Comparison of ENCODE assay signal across 10 cellular contexts in genomic region chr19:7004313-7004931, GRCh38. TPM values are rescaled to one million over a fixed set of nuclear protein-coding genes. Genes with fewer than 3 reads are reported as not detected.
DNase-seq lines count a peak whose midpoint lies in the region; FAIRE-seq and TF ChIP-seq lines count a peak whose summit lies in the region.
"Had no signal": no experiment of that assay in that cellular context is flagged by ENCODE, and none has a peak within 500 bp of the region (broad histone marks: within the 10 kb centered on the region; RNA-seq: fewer than 3 reads in every experiment).

No MANE protein-coding gene starts in this region.

- no peaks in the 10 kb centered on the region for H3K27me3 ChIP-seq in A673 (replicated peaks; ENCODE audit: insufficient read depth, low read depth, low read length, poor library complexity)
- H3K27me3 ChIP-seq in hepatocyte = no peaks in the 10 kb centered on the region
- H3K27me3 ChIP-seq in PC-9 (ENCODE audit: insufficient read depth, low read depth) = peaks cover 36% of the 10 kb centered on the region

- no peak overlapping the region for H3K27ac ChIP-seq in A673 (ENCODE audit: low read depth, low read length, poor library complexity, severe bottlenecking)
- no peak overlapping the region for H3K27ac ChIP-seq in hepatocyte
- H3K27ac ChIP-seq in PC-9 = no peak overlapping the region

- H4K20me1 ChIP-seq in hepatocyte (ENCODE audit: insufficient read depth, poor library complexity, severe bottlenecking) (no peaks in the 10 kb centered on the region), PC-9 (ENCODE audit: insufficient read depth) (no peaks in the 10 kb centered on the region)

- intact Hi-C loops in A673 (cut with micrococcal nuclease; ENCODE audit: unreplicated experiment) (no loop called here), PC-9 (cut with micrococcal nuclease; ENCODE audit: unreplicated experiment) (no loop called here)

- in situ Hi-C loops in GM13977 (cut with MboI; ENCODE audit: low pct_unique_long_range_greater_than_20kb, low sequenced_read_pairs, unreplicated experiment) = no loop called here

- CTCF ChIA-PET in A673 (lab: Charles Lee) (no interaction called here), PC-9 (lab: Charles Lee) (interaction anchor here (0.5 kb wide), 1 partner anchor 140 kb away, joined by 9 read pairs; no protein-coding TSS in a partner anchor)

- no peaks in the 10 kb centered on the region for H3K36me3 ChIP-seq in A673 (ENCODE audit: insufficient read depth, low read length, poor library complexity, severe bottlenecking)
- H3K36me3 ChIP-seq in hepatocyte (replicated peaks; ENCODE audit: insufficient read depth, low read depth) = no peaks in the 10 kb centered on the region
- H3K36me3 ChIP-seq in PC-9 (ENCODE audit: low read depth) = no peaks in the 10 kb centered on the region

- H3K9me2 ChIP-seq in hepatocyte (replicated peaks; ENCODE audit: insufficient read depth) (no peaks in the 10 kb centered on the region), PC-9 (ENCODE audit: insufficient read depth) (no peaks in the 10 kb centered on the region)

- no peak for FAIRE-seq in RCC 7860 (lab: Jason Lieb, UNC)
- FAIRE-seq: GM12892 had no signal

- H2AFZ ChIP-seq in hepatocyte (no peak overlapping the region), PC-9 (no peak overlapping the region)

- no peaks in the 10 kb centered on the region for H3F3A ChIP-seq in PC-9 (ENCODE audit: insufficient read depth, low read depth)

- H3K4me3 ChIP-seq in A673 (ENCODE audit: low read depth, low read length, poor library complexity, severe bottlenecking) (no peak overlapping the region), hepatocyte (no peak overlapping the region), PC-9 (no peak overlapping the region)

- peak; percentile 67 for TF ChIP-seq CTCF in A673 (conservative IDR thresholded peaks at IDR 0.05; ENCODE audit: low read depth, low read length)
- peak; percentile 50 for TF ChIP-seq CTCF in GM13977 (IDR thresholded peaks at IDR 0.05; ENCODE audit: extremely low read depth, insufficient read depth, missing control alignments)
- peak; percentile 64 for TF ChIP-seq CTCF in hepatocyte (IDR thresholded peaks at IDR 0.05; ENCODE audit: poor library complexity)
- TF ChIP-seq CTCF in PC-9 (conservative IDR thresholded peaks at IDR 0.05) = no peak

- DNase-seq in A673 (ENCODE audit: low spot score) (peak; percentile 54), GM13977 (ENCODE audit: low spot score) (peak; percentile 38), RCC 7860 (ENCODE audit: low spot score) (peak; percentile 1), hepatocyte (ENCODE audit: low spot score) (peak; percentile 59), NCI-H526 treated with DMSO at 0.1 percent for 48 hours (lab: John Stamatoyannopoulos, UW) (no peak), PC-9 (no peak)
- DNase-seq in stimulated activated naive CD4-positive, alpha-beta T cell treated with Interleukin-2 at 50 U/mL for 16 hours (lab: John Stamatoyannopoulos, UW) = no peak
- no peak for DNase-seq in activated CD8-positive, alpha-beta memory T cell treated with anti-CD3 and anti-CD28 coated beads, Interleukin-2, amount 50 U/mL, for 4 hours
- DNase-seq: amniotic stem cell had no signal

- H3K79me2 ChIP-seq in hepatocyte = no peaks in the 10 kb centered on the region
- H3K79me2 ChIP-seq in PC-9 (ENCODE audit: low read depth) = no peaks in the 10 kb centered on the region

- 29% methylated on average over 17 of the region's 18 CpGs for WGBS in hepatocyte (ENCODE audit: low lambda C conversion rate, missing lambda C conversion rate)

- H3K4me1 ChIP-seq in A673 (ENCODE audit: insufficient read depth, low read length, poor library complexity, severe bottlenecking) = no peaks in the 10 kb centered on the region
- H3K4me1 ChIP-seq in hepatocyte (ENCODE audit: insufficient read depth) = no peaks in the 10 kb centered on the region
- H3K4me1 ChIP-seq in PC-9 (replicated peaks; ENCODE audit: insufficient read depth) = no peaks in the 10 kb centered on the region

- no peak overlapping the region for H3K4me2 ChIP-seq in hepatocyte
- H3K4me2 ChIP-seq in PC-9 = no peak overlapping the region

- POLR2A ChIA-PET in A673 (lab: Charles Lee; ENCODE audit: low non-redundant PET) = no interaction called here
- POLR2A ChIA-PET in PC-9 (lab: Charles Lee; ENCODE audit: unreplicated experiment) = no interaction called here

- H3K9me3 ChIP-seq in A673 (ENCODE audit: low read depth, low read length, poor library complexity, severe bottlenecking) (no peaks in the 10 kb centered on the region), hepatocyte (ENCODE audit: low read depth) (no peaks in the 10 kb centered on the region), PC-9 (ENCODE audit: insufficient read depth, low read depth) (no peaks in the 10 kb centered on the region)

- BruUV-seq in A673 (replicated peaks; lab: Mats Ljungman, UMichigan) (no TSS peak), PC-9 (replicated peaks; lab: Mats Ljungman, UMichigan) (no TSS peak)

RNA-seq across cellular contexts. Expression of gene MBD3L2B, which starts 16.8 kb away (rescaled TPM):
- 0.48 and 0.69 TPM in 2 replicates for total RNA-seq in A673 (2021)
- total RNA-seq in hepatocyte = not detected in 2 replicates
- polyA plus RNA-seq in hepatocyte = not detected in 2 replicates
- not detected in 2 replicates for total RNA-seq in PC-9 (2021)

RNA-seq across cellular contexts. Expression of gene MBD3L5, which starts 26.0 kb away (rescaled TPM):
- total RNA-seq in A673 (2021) (0.47 TPM in 1 of 2 replicates, not detected in the other), hepatocyte (not detected in 2 replicates), PC-9 (2021) (not detected in 2 replicates)
- polyA plus RNA-seq in hepatocyte = not detected in 2 replicates

RNA-seq across cellular contexts. Expression of gene MBD3L4, which starts 35.6 kb away (rescaled TPM):
- total RNA-seq in A673 (2021) = not detected in 2 replicates
- total RNA-seq in hepatocyte = not detected in 2 replicates
- not detected in 2 replicates for polyA plus RNA-seq in hepatocyte
- not detected in 2 replicates for total RNA-seq in PC-9 (2021)

RNA-seq across cellular contexts. Expression of gene MBD3L2, which starts 44.7 kb away (rescaled TPM):
- total RNA-seq in A673 (2021) (1.0 TPM in 1 of 2 replicates, not detected in the other), hepatocyte (not detected in 2 replicates), PC-9 (2021) (not detected in 2 replicates)
- polyA plus RNA-seq in hepatocyte = not detected in 2 replicates

RNA-seq across cellular contexts. Expression of gene MBD3L3, which starts 54.1 kb away (rescaled TPM):
- total RNA-seq in A673 (2021) (6.1 and 9.0 TPM in 2 replicates), hepatocyte (not detected in 2 replicates), PC-9 (2021) (not detected in 2 replicates)
- polyA plus RNA-seq in hepatocyte = not detected in 2 replicates

Comparison
In these comparisons a context has a peak if more than half of its experiments do, and no peak if none do; other contexts are left out.
1. DNase-seq: peak in A673 (single experiment), GM13977 (single experiment), RCC 7860 (single experiment) and hepatocyte (single experiment); none in stimulated activated naive CD4-positive, alpha-beta T cell treated with Interleukin-2 at 50 U/mL for 16 hours (single experiment), NCI-H526 treated with DMSO at 0.1 percent for 48 hours (single experiment), activated CD8-positive, alpha-beta memory T cell treated with anti-CD3 and anti-CD28 coated beads, Interleukin-2, amount 50 U/mL, for 4 hours (single experiment) and PC-9 (0 of 2).